30 cellular contexts compared by ENCODE assay signal in genomic region chr11:123132881-123133280, GRCh38.
A peak's percentile ranks its signal among the peaks of the same experiment; 100 is the strongest.
DNase-seq lines count a peak whose midpoint lies in the region; ATAC-seq and TF ChIP-seq lines count a peak whose summit lies in the region.
"Had no signal": no experiment of that assay in that cellular context is flagged by ENCODE, and none has a peak within 500 bp of the region (broad histone marks: within the 10 kb centered on the region; RNA-seq: fewer than 3 reads in every experiment).

No MANE protein-coding gene starts in this region.

- no peak for ATAC-seq in IMR-90 (ENCODE audit: low read depth)
- ATAC-seq in GM21737 (IDR thresholded peaks at IDR 0.05; ENCODE audit: unreplicated experiment), result no peak
- no peak for ATAC-seq in mucosa of descending colon
- ATAC-seq: effector memory CD8-positive, alpha-beta T cell; foreskin keratinocyte; heart left ventricle; HepG2; left ventricle myocardium superior; naive thymus-derived CD4-positive, alpha-beta T cell; psoas muscle; T-helper 17 cell had no signal

- H3K4me3 ChIP-seq in IMR-90 (ENCODE audit: insufficient read depth, low read depth, low read length), result no peak overlapping the region
- no peak overlapping the region for H3K4me3 ChIP-seq in endodermal cell (ENCODE audit: low read length)
- H3K4me3 ChIP-seq in transverse colon, result no peak overlapping the region
- no peak overlapping the region for H3K4me3 ChIP-seq in A673 (ENCODE audit: low read depth, low read length, poor library complexity, severe bottlenecking)
- no peak overlapping the region for H3K4me3 ChIP-seq in mucosa of descending colon
- H3K4me3 ChIP-seq: HAP-1, heart left ventricle, psoas muscle, suprapubic skin, vagina had no signal

- H3K4me2 ChIP-seq in IMR-90 (ENCODE audit: low read depth, low read length), result no peak overlapping the region

- 100% methylated on average over 1 of the region's 6 CpGs; no CpG with 5 or more reads in 1 of the 2 experiments for WGBS in IMR-90 (ENCODE audit: extremely low coverage in 2 of 2, insufficient read length in 1 of 2), 2 experiments
- 93 to 96% methylated on average over 5 to 6 of the region's 6 CpGs for WGBS in endodermal cell (ENCODE audit: insufficient coverage in 1 of 2, insufficient read length in 1 of 2), 2 experiments
- 89 to 90% methylated on average over 3 to 6 of the region's 6 CpGs for WGBS in transverse colon (ENCODE audit: low coverage in 1 of 2), 2 donors

- peaks cover 24 to 63% of the 10 kb centered on the region in 2 experiments for H3K79me1 ChIP-seq in IMR-90 (ENCODE audit: low read depth in 1 of 2, low read length in 2 of 2)

- no peak for TF ChIP-seq CTCF in IMR-90 (conservative IDR thresholded peaks at IDR 0.05; ENCODE audit: low read depth, low read length)
- TF ChIP-seq CTCF in endodermal cell (conservative IDR thresholded peaks at IDR 0.05), result no peak
- TF ChIP-seq CTCF in osteocyte (IDR thresholded peaks at IDR 0.05), result no peak
- no peak for TF ChIP-seq CTCF in transverse colon (IDR thresholded peaks at IDR 0.05)
- no peak for TF ChIP-seq CTCF in A673 (conservative IDR thresholded peaks at IDR 0.05; ENCODE audit: low read depth, low read length)
- TF ChIP-seq CTCF in mucosa of descending colon (IDR thresholded peaks at IDR 0.05), result no peak

- peaks cover 13% of the 10 kb centered on the region for H3K4me1 ChIP-seq in IMR-90 (ENCODE audit: control insufficient read depth, insufficient read depth, low read length)
- H3K4me1 ChIP-seq in endodermal cell (ENCODE audit: control insufficient read depth, insufficient read depth, low read length), result no peaks in the 10 kb centered on the region
- H3K4me1 ChIP-seq in transverse colon, result peaks cover 0 to 18% (median 6%) of the 10 kb centered on the region in 4 donors
- H3K4me1 ChIP-seq in A673 (ENCODE audit: insufficient read depth, low read length, poor library complexity, severe bottlenecking), result peaks cover 49% of the 10 kb centered on the region
- H3K4me1 ChIP-seq in mucosa of descending colon (ENCODE audit: low read depth), result no peaks in the 10 kb centered on the region
- H3K4me1 ChIP-seq: foreskin keratinocyte, HAP-1 had no signal

- CTCF ChIA-PET in IMR-90 (lab: Yijun Ruan, JAX) (no interaction called here), A673 (lab: Charles Lee) (no interaction called here)

- H4K5ac ChIP-seq in IMR-90 (ENCODE audit: low read depth, low read length), result peak overlapping the region; percentile 1; the same call in 1 of the 2 replicates

- H4K8ac ChIP-seq in IMR-90 (ENCODE audit: low read depth in 2 of 2, low read length in 2 of 2), result no peak overlapping the region

- no peak overlapping the region for H2BK20ac ChIP-seq in IMR-90 (ENCODE audit: low read depth, low read length)

- no peaks in the 10 kb centered on the region for H3K27me3 ChIP-seq in IMR-90 (ENCODE audit: control insufficient read depth, insufficient read depth, low read length)
- no peaks in the 10 kb centered on the region for H3K27me3 ChIP-seq in endodermal cell (ENCODE audit: control insufficient read depth, insufficient read depth, low read length, poor library complexity, severe bottlenecking)
- H3K27me3 ChIP-seq in transverse colon, result no peaks in the 10 kb centered on the region
- H3K27me3 ChIP-seq in A673 (replicated peaks; ENCODE audit: insufficient read depth, low read depth, low read length, poor library complexity), result no peaks in the 10 kb centered on the region
- H3K27me3 ChIP-seq: foreskin keratinocyte, suprapubic skin, vagina had no signal

- H3K56ac ChIP-seq in IMR-90 (ENCODE audit: extremely low read depth, insufficient read depth, low read length), result no peak overlapping the region

- no peak overlapping the region; the same call in 1 of the 2 replicates for H4K91ac ChIP-seq in IMR-90 (ENCODE audit: insufficient read depth, low read depth, low read length)

- H3K9ac ChIP-seq in IMR-90 (ENCODE audit: low read depth, low read length) (no peak overlapping the region), endodermal cell (ENCODE audit: extremely low read depth, low read length, poor library complexity, severe bottlenecking) (no peak overlapping the region)

- no peak overlapping the region for H3K18ac ChIP-seq in IMR-90 (ENCODE audit: low read depth, low read length)

- H3K4me1 Mint-ChIP-seq in endodermal cell (peaks cover 3% of the 10 kb centered on the region), osteocyte (ENCODE audit: unreplicated experiment) (peaks cover 50% of the 10 kb centered on the region)
- H3K4me1 Mint-ChIP-seq: CD8-positive, alpha-beta memory T cell; central memory CD8-positive, alpha-beta T cell had no signal

- H2AK9ac ChIP-seq in IMR-90 (replicated peaks; ENCODE audit: low read depth, low read length, poor library complexity), result no peak overlapping the region

- H3K27ac ChIP-seq in IMR-90 (ENCODE audit: insufficient read depth, low read length) (no peak overlapping the region), endodermal cell (ENCODE audit: low read depth, low read length) (no peak overlapping the region), transverse colon (peak overlapping the region in 3 of 4 donors; percentile 19 to 43 (median 41)), A673 (ENCODE audit: low read depth, low read length, poor library complexity, severe bottlenecking) (no peak overlapping the region)
- H3K27ac ChIP-seq: foreskin keratinocyte, psoas muscle, suprapubic skin, vagina had no signal

- H3K27me3 Mint-ChIP-seq in endodermal cell (ENCODE audit: insufficient read depth), result no peaks in the 10 kb centered on the region
- H3K27me3 Mint-ChIP-seq in osteocyte (ENCODE audit: unreplicated experiment), result no peaks in the 10 kb centered on the region
- H3K27me3 Mint-ChIP-seq: activated CD4-positive, alpha-beta memory T cell treated with anti-CD3 and anti-CD28 coated beads, Interleukin-2, amount 10 ng/mL, durations not matched to agents 7 days and 5 days; CD8-positive, alpha-beta memory T cell; central memory CD8-positive, alpha-beta T cell; effector memory CD8-positive, alpha-beta T cell had no signal

- H3K36me3 Mint-ChIP-seq in endodermal cell (ENCODE audit: low read depth) (peaks cover 27% of the 10 kb centered on the region), osteocyte (ENCODE audit: unreplicated experiment) (no peaks in the 10 kb centered on the region)
- H3K36me3 Mint-ChIP-seq: naive thymus-derived CD4-positive, alpha-beta T cell had no signal

- H3K4ac ChIP-seq in IMR-90 (ENCODE audit: low read depth, low read length), result no peak overlapping the region

- H2AK5ac ChIP-seq in IMR-90 (ENCODE audit: low read depth, low read length), result 0 out of 2 replicates have a peak overlapping the region, but pooled peaks have one; percentile 33

- TF ChIP-seq EP300 in transverse colon (IDR thresholded peaks at IDR 0.05; ENCODE audit: low read depth), result no peak

- H2BK15ac ChIP-seq in IMR-90 (ENCODE audit: low read depth, low read length), result no peak overlapping the region

- H3K4me3 Mint-ChIP-seq in endodermal cell (no peak overlapping the region), osteocyte (ENCODE audit: unreplicated experiment) (no peak overlapping the region)
- H3K4me3 Mint-ChIP-seq: activated CD4-positive, alpha-beta memory T cell treated with anti-CD3 and anti-CD28 coated beads, Interleukin-2, amount 10 ng/mL, durations not matched to agents 7 days and 5 days; activated T-helper 1 cell treated with anti-CD3 and anti-CD28 coated beads, Interleukin-12 subunit alpha, Interleukin-12 subunit beta, Interleukin-2, Interleukin-4 antibody, amounts not matched to agents 30 ng/mL and 10 ng/mL and 1 ng/mL, durations not matched to agents 14 hours and 24 hours and 36 hours; CD8-positive, alpha-beta memory T cell; central memory CD8-positive, alpha-beta T cell; effector memory CD8-positive, alpha-beta T cell; naive thymus-derived CD4-positive, alpha-beta T cell; T-helper 17 cell had no signal

- H3K14ac ChIP-seq in IMR-90 (replicated peaks; ENCODE audit: low read depth, low read length), result peak overlapping the region; percentile 22; the same call in 1 of the 2 replicates

- BruUV-seq in IMR-90 (replicated peaks; lab: Mats Ljungman, UMichigan) (no TSS peak), A673 (replicated peaks; lab: Mats Ljungman, UMichigan) (no TSS peak)

- H4K20me1 ChIP-seq in IMR-90 (ENCODE audit: insufficient read depth, low read length), result peaks cover 10% of the 10 kb centered on the region

- no peak overlapping the region for H2AFZ ChIP-seq in IMR-90 (replicated peaks; ENCODE audit: low read length, poor library complexity)

- H2BK120ac ChIP-seq in IMR-90 (ENCODE audit: low read depth, low read length), result no peak overlapping the region

- no peak overlapping the region for H2BK5ac ChIP-seq in IMR-90 (ENCODE audit: low read depth, low read length, poor library complexity, severe bottlenecking)

- DNase-seq in IMR-90 (no peak), endodermal cell (no peak), osteocyte (ENCODE audit: extremely low spot score, unreplicated experiment) (no peak), transverse colon (no peak), A673 (ENCODE audit: low spot score) (no peak), mucosa of descending colon (no peak), SW 1271 (lab: John Stamatoyannopoulos, UW) (no peak)
- DNase-seq: activated CD4-positive, alpha-beta memory T cell treated with anti-CD3 and anti-CD28 coated beads, Interleukin-2, amount 10 ng/mL, durations not matched to agents 7 days and 5 days; activated CD8-positive, alpha-beta memory T cell treated with anti-CD3 and anti-CD28 coated beads, Interleukin-2, amount 50 U/mL, for 48 hours; activated naive CD4-positive, alpha-beta T cell treated with Interleukin-2 at 50 U/mL for 16 hours; CD8-positive, alpha-beta memory T cell; DMS 273 treated with DMSO at 0.1 percent for 48 hours; effector memory CD8-positive, alpha-beta T cell; foreskin keratinocyte; heart left ventricle; kidney; left ventricle myocardium superior; naive thymus-derived CD4-positive, alpha-beta T cell; NCI-H146; stimulated activated CD4-positive, alpha-beta T cell treated with anti-CD3 and anti-CD28 coated beads, Interleukin-15, amount 100 ng/mL, for 24 hours; stimulated activated CD4-positive, alpha-beta T cell treated with anti-CD3 and anti-CD28 coated beads, Interleukin-4, amount 100 ng/mL, for 4 hours; T-helper 17 cell had no signal

- dilution Hi-C loops in IMR-90 (cut with HindIII; ENCODE audit: low sequenced_read_pairs, unreplicated experiment), result no loop called here

- POLR2A ChIA-PET in IMR-90 (lab: Charles Lee; ENCODE audit: unreplicated experiment) (no interaction called here), A673 (lab: Charles Lee; ENCODE audit: low non-redundant PET) (no interaction called here)

- peaks cover 14% of the 10 kb centered on the region for H3K9me1 ChIP-seq in IMR-90 (ENCODE audit: insufficient read depth, low read length)

- intact Hi-C loops in IMR-90 (cut with micrococcal nuclease), result no loop called here
- intact Hi-C loops in transverse colon (cut with DNase I; ENCODE audit: low total_unique reads), result no loop called here
- intact Hi-C loops in A673 (cut with micrococcal nuclease; ENCODE audit: unreplicated experiment), result no loop called here
- intact Hi-C loops in mucosa of descending colon (cut with DNase I, micrococcal nuclease), result no loop called here

- in situ Hi-C loops in IMR-90 (cut with MboI; ENCODE audit: low sequenced_read_pairs) (no loop called here), transverse colon (cut with MboI; ENCODE audit: low pct_ligation_motif_present in 1 of 4, low pct_unique_long_range_greater_than_20kb in 1 of 4, low sequenced_read_pairs in 3 of 4) (no loop called here)

- H3K23ac ChIP-seq in IMR-90 (ENCODE audit: low read depth, low read length), result peak overlapping the region; percentile 24; the same call in 1 of the 2 replicates

- H3K9me3 ChIP-seq in IMR-90 (ENCODE audit: control insufficient read depth, insufficient read depth, low read length), result no peaks in the 10 kb centered on the region
- H3K9me3 ChIP-seq in endodermal cell (ENCODE audit: control insufficient read depth, low read length), result no peaks in the 10 kb centered on the region
- H3K9me3 ChIP-seq in transverse colon, result no peaks in the 10 kb centered on the region
- no peaks in the 10 kb centered on the region for H3K9me3 ChIP-seq in A673 (ENCODE audit: low read depth, low read length, poor library complexity, severe bottlenecking)
- no peaks in the 10 kb centered on the region for H3K9me3 ChIP-seq in mucosa of descending colon
- H3K9me3 ChIP-seq: HAP-1, heart left ventricle, psoas muscle, suprapubic skin, vagina had no signal

- no peak for TF ChIP-seq POLR2A in IMR-90 (IDR thresholded peaks at IDR 0.05; ENCODE audit: low read depth, low read length)
- no peak for TF ChIP-seq POLR2A in transverse colon (IDR thresholded peaks at IDR 0.05)

- H3K36me3 ChIP-seq in IMR-90 (ENCODE audit: control insufficient read depth, insufficient read depth, low read length) (peaks cover 20% of the 10 kb centered on the region), endodermal cell (ENCODE audit: control insufficient read depth, insufficient read depth, low read length) (peaks cover 38% of the 10 kb centered on the region), transverse colon (no peaks in the 10 kb centered on the region), A673 (ENCODE audit: insufficient read depth, low read length, poor library complexity, severe bottlenecking) (no peaks in the 10 kb centered on the region), mucosa of descending colon (ENCODE audit: low read depth) (no peaks in the 10 kb centered on the region)
- H3K36me3 ChIP-seq: HAP-1, heart left ventricle, suprapubic skin, vagina had no signal

- no peaks in the 10 kb centered on the region for H3K9me3 Mint-ChIP-seq in endodermal cell
- H3K9me3 Mint-ChIP-seq in osteocyte (ENCODE audit: unreplicated experiment), result no peaks in the 10 kb centered on the region
- H3K9me3 Mint-ChIP-seq: activated CD4-positive, alpha-beta memory T cell treated with anti-CD3 and anti-CD28 coated beads, Interleukin-2, amount 10 ng/mL, durations not matched to agents 7 days and 5 days; activated T-helper 1 cell treated with anti-CD3 and anti-CD28 coated beads, Interleukin-12 subunit alpha, Interleukin-12 subunit beta, Interleukin-2, Interleukin-4 antibody, amounts not matched to agents 30 ng/mL and 10 ng/mL and 1 ng/mL, durations not matched to agents 14 hours and 24 hours and 36 hours; CD8-positive, alpha-beta memory T cell; central memory CD8-positive, alpha-beta T cell; effector memory CD8-positive, alpha-beta T cell; naive thymus-derived CD4-positive, alpha-beta T cell had no signal

- H3K27ac Mint-ChIP-seq in endodermal cell, result peak overlapping the region; percentile 40
- H3K27ac Mint-ChIP-seq in osteocyte (ENCODE audit: unreplicated experiment), result peak overlapping the region; percentile 2
- H3K27ac Mint-ChIP-seq: activated CD4-positive, alpha-beta memory T cell treated with anti-CD3 and anti-CD28 coated beads, Interleukin-2, amount 10 ng/mL, durations not matched to agents 7 days and 5 days; activated T-helper 1 cell treated with anti-CD3 and anti-CD28 coated beads, Interleukin-12 subunit alpha, Interleukin-12 subunit beta, Interleukin-2, Interleukin-4 antibody, amounts not matched to agents 30 ng/mL and 10 ng/mL and 1 ng/mL, durations not matched to agents 14 hours and 24 hours and 36 hours; CD8-positive, alpha-beta memory T cell; naive thymus-derived CD4-positive, alpha-beta T cell; T-helper 17 cell had no signal

- no peak for TF ChIP-seq RAD21 in IMR-90 (IDR thresholded peaks at IDR 0.05; ENCODE audit: low read length)

Comparison
In these comparisons a context has a peak if more than half of its experiments do, and no peak if none do; other contexts are left out.
1. H3K27ac ChIP-seq: peak in transverse colon (3 of 4); none in IMR-90 (single experiment), endodermal cell (single experiment) and A673 (single experiment).